In the genomic region with DNA sequence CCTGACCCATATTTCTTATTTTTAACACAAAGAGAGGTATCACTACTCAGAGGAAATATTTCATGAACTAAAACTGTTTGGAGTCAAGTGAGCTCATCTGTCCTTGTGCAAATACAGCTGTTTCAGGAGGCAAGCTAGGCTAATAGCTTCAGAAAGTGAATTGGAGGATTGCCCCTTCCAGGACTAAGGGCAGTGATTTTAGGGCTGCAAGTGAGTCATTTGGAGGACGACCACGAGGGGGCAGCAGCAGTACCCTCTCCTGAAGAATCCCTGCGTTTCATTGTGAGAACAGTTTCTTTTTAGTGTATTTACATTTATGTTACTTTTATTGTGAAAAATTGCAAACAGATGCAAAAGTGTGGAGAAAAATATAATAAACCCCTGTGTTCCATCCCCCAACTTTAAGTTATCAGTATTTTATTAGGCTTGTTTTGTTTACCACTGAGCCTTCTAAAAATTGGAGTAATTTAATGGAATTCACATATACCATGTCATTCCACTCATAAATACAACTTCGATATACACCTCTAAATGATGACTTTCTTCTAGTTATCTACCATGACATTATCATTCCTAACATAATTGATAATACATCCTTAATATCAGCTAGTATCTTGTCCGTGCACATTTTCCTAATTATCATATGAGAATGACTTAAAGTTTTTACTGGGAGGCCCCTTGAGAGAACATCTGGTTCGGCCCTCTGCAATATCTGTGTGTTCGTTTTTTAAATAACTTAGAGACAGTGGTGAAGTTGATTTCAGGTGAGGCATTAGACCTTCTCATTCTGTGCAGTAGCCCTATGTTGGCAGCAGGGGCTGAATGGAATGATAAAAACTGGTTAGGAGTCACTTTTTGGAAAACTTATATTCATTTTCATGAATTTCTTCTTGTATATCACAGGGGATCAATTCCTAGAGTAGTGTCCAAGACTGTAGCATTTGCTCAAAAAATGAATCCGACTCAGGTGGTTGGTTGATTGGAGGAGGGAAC, we compare ENCODE assay signal across 8 cellular contexts. TPM values are rescaled to one million over a fixed set of nuclear protein-coding genes. Genes with fewer than 3 reads are reported as not detected.
A peak's percentile ranks its signal among the peaks of the same experiment; 100 is the strongest.
DNase-seq lines count a peak whose midpoint lies in the region; ATAC-seq, FAIRE-seq and TF ChIP-seq lines count a peak whose summit lies in the region.

No MANE protein-coding gene starts in this region.

- H3K4me1 ChIP-seq in pancreas = no peaks in the 10 kb centered on the region
- H3K4me1 ChIP-seq in upper lobe of left lung = peaks cover 0 to 4% (median 0%) of the 10 kb centered on the region in 4 donors

- H3K36me3 ChIP-seq in pancreas (peaks cover 3 to 74% (median 39%) of the 10 kb centered on the region in 3 donors), upper lobe of left lung (peaks cover 47 to 97% (median 80%) of the 10 kb centered on the region in 4 donors)

- no peaks in the 10 kb centered on the region for H3K9me3 ChIP-seq in pancreas
- H3K9me3 ChIP-seq in upper lobe of left lung = no peaks in the 10 kb centered on the region

- H3K4me3 ChIP-seq in pancreas (no peak overlapping the region), upper lobe of left lung (no peak overlapping the region)

- intact Hi-C loops in pancreas (cut with DNase I) = no loop called here

- DNase-seq in G401 (ENCODE audit: low spot score) (peak; percentile 85), LHCN-M2 (ENCODE audit: low read depth) (peak; percentile 74), SK-MEL-5 (ENCODE audit: low read depth, low spot score) (peak; percentile 75), globus pallidus (ENCODE audit: low spot score) (peak; percentile 66), pancreas (peak in 5 of 6 donors; percentile 58 to 87 (median 75)), upper lobe of left lung (peak in 1 of 2 donors; percentile 73)
- peak; percentile 50 to 78 (median 74) for DNase-seq in activated naive CD4-positive, alpha-beta T cell (lab: John Stamatoyannopoulos, UW)

- peak; percentile 88 to 97 (median 94) for ATAC-seq in pancreas
- ATAC-seq in upper lobe of left lung (ENCODE audit: low FRiP score in 2 of 2) = peak; percentile 81 to 93
- ATAC-seq in HG03521 (IDR thresholded peaks at IDR 0.05; ENCODE audit: unreplicated experiment) = no peak

- no peak for TF ChIP-seq POLR2A in upper lobe of left lung (IDR thresholded peaks at IDR 0.05)

- in situ Hi-C loops in G401 (cut with HindIII; ENCODE audit: low sequenced_read_pairs) (no loop called here), SK-MEL-5 (cut with HindIII; ENCODE audit: low pct_unique_long_range_greater_than_20kb, low sequenced_read_pairs) (no loop called here)

- H3K27ac ChIP-seq in pancreas (no peak overlapping the region), upper lobe of left lung (no peak overlapping the region)

- H3K27me3 ChIP-seq in pancreas (no peaks in the 10 kb centered on the region), upper lobe of left lung (no peaks in the 10 kb centered on the region)

- FAIRE-seq in pancreas (lab: Jason Lieb, UNC) = peak; percentile 64

- TF ChIP-seq EP300 in upper lobe of left lung (IDR thresholded peaks at IDR 0.05) = no peak

- peak; percentile 70 to 82 (median 80) for TF ChIP-seq CTCF in pancreas (IDR thresholded peaks at IDR 0.05)
- TF ChIP-seq CTCF in upper lobe of left lung (IDR thresholded peaks at IDR 0.05) = peak; percentile 53 to 85 (median 68)

- WGBS in pancreas, 2 donors = 35 to 41% methylated on average over 8 of the region's 8 CpGs
- WGBS in upper lobe of left lung, 2 donors = 46 to 48% methylated on average over 8 of the region's 8 CpGs

RNA-seq across cellular contexts. Expression of a gene that starts 13.7 kb away (rescaled TPM):
- 3.4 and 8.1 TPM in 2 replicates for total RNA-seq in G401 (2014; rRNA removed; shearing (Covaris generic))
- total RNA-seq in LHCN-M2 (2014; rRNA removed) (7.3 and 8.6 TPM in 2 replicates), pancreas (10 to 100 TPM in 1 of 6 donors, 1 to 10 TPM in 5; 5.3 to 10.4 (median 6.9) TPM), upper lobe of left lung (10 to 100 TPM; 14.7 to 25.1 (median 18.4) TPM)
- 7.5 TPM for polyA plus RNA-seq in LHCN-M2 (2012)
- total RNA-seq in SK-MEL-5 (2014; rRNA removed; shearing (Covaris generic)) = 4.3 and 5.2 TPM in 2 replicates
- 12.1 TPM in 2 replicates for polyA plus RNA-seq in SK-MEL-5 (2015; cell fraction: cytosol; rRNA removed)
- polyA plus RNA-seq in SK-MEL-5 (2015; cell fraction: nucleus; rRNA removed) = 11.0 and 12.7 TPM in 2 replicates
- 1 to 10 TPM; 5.3 to 7.4 TPM for polyA plus RNA-seq in pancreas

RNA-seq across cellular contexts. Expression of a gene that starts 19.9 kb away (rescaled TPM):
- not detected in 2 replicates for total RNA-seq in G401 (2014; rRNA removed; shearing (Covaris generic))
- total RNA-seq in LHCN-M2 (2014; rRNA removed) (1.5 and 2.1 TPM in 2 replicates), pancreas (10 to 100 TPM in 1 of 6 donors, 1 to 10 TPM in 4, under 1 TPM in 1; 0.93 to 19.0 (median 3.1) TPM), upper lobe of left lung (10 to 100 TPM in 5 of 6 donors, 1 to 10 TPM in 1; 2.4 to 68.7 (median 23.5) TPM)
- polyA plus RNA-seq in LHCN-M2 (2012) = 0.32 TPM
- 0.58 and 1.4 TPM in 2 replicates for total RNA-seq in SK-MEL-5 (2014; rRNA removed; shearing (Covaris generic))
- 1.1 and 1.3 TPM in 2 replicates for polyA plus RNA-seq in SK-MEL-5 (2015; cell fraction: cytosol; rRNA removed)
- polyA plus RNA-seq in SK-MEL-5 (2015; cell fraction: nucleus; rRNA removed) = 1.0 TPM in 1 of 2 replicates, not detected in the other
- 1 to 10 TPM; 1.1 to 1.4 TPM for polyA plus RNA-seq in pancreas

RNA-seq across cellular contexts. Expression of a gene that starts 35.8 kb away (rescaled TPM):
- 30.6 and 35.1 TPM in 2 replicates for total RNA-seq in G401 (2014; rRNA removed; shearing (Covaris generic))
- 42.9 and 46.8 TPM in 2 replicates for total RNA-seq in LHCN-M2 (2014; rRNA removed)
- polyA plus RNA-seq in LHCN-M2 (2012) = 19.7 TPM
- 46.4 and 60.3 TPM in 2 replicates for total RNA-seq in SK-MEL-5 (2014; rRNA removed; shearing (Covaris generic))
- polyA plus RNA-seq in SK-MEL-5 (2015; cell fraction: cytosol; rRNA removed) = 27.1 and 32.4 TPM in 2 replicates
- polyA plus RNA-seq in SK-MEL-5 (2015; cell fraction: nucleus; rRNA removed) = 54.4 and 58.1 TPM in 2 replicates
- 10 to 100 TPM; 18.6 to 30.9 (median 22.6) TPM for total RNA-seq in pancreas
- polyA plus RNA-seq in pancreas = 10 to 100 TPM; 14.8 to 30.7 TPM
- 10 to 100 TPM; 30.9 to 55.9 (median 36.1) TPM for total RNA-seq in upper lobe of left lung
